In the genomic region with DNA sequence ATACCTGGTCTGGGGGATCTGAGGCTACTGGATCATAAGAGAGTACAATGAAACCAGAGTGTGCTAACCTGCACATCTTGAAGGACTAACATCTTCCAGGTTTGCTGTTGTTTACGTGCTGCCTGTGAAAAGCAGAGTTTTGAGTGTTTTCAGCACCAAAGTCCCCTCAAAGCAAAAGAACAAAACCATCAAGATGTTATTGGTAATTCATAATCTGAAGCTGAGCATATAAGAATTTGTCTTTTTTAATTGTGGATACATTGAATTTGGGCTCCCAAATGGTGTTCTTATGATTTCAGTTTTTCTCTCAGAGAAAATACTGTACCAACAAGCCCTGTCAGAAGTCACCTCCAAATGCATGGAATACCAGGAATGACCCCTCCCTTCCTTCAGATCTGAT, we compare ENCODE assay signal across 10 cellular contexts.
DNase-seq lines count a peak whose midpoint lies in the region; ATAC-seq, FAIRE-seq and TF ChIP-seq lines count a peak whose summit lies in the region.
"Had no signal": no experiment of that assay in that cellular context is flagged by ENCODE, and none has a peak within 500 bp of the region (broad histone marks: within the 10 kb centered on the region; RNA-seq: fewer than 3 reads in every experiment).

No MANE protein-coding gene starts in this region.

- H3K4me1 Mint-ChIP-seq in CD8-positive, alpha-beta memory T cell = peaks cover 76 to 98% (median 90%) of the 10 kb centered on the region in 3 donors
- H3K4me1 Mint-ChIP-seq in central memory CD8-positive, alpha-beta T cell = peaks cover 76% of the 10 kb centered on the region

- TF ChIP-seq CTCF in pancreas (IDR thresholded peaks at IDR 0.05) = no peak

- WGBS in pancreas, 2 donors = 57 to 62% methylated on average over 1 of the region's 1 CpG

- CTCF ChIA-PET in CD8-positive, alpha-beta memory T cell (lab: Charles Lee) = interaction anchor here (1.4 kb wide), 1 partner anchor 102 kb away, joined by 3 read pairs; no protein-coding TSS in a partner anchor

- no peaks in the 10 kb centered on the region for H3K27me3 ChIP-seq in CD8-positive, alpha-beta memory T cell (ENCODE audit: insufficient read depth, low read length, poor library complexity, severe bottlenecking)
- H3K27me3 ChIP-seq in pancreas = no peaks in the 10 kb centered on the region
- H3K27me3 ChIP-seq: heart right ventricle had no signal

- no peaks in the 10 kb centered on the region for H3K27me3 Mint-ChIP-seq in CD8-positive, alpha-beta memory T cell
- no peaks in the 10 kb centered on the region for H3K27me3 Mint-ChIP-seq in central memory CD8-positive, alpha-beta T cell

- peak overlapping the region; percentile 44 for H3K4me3 ChIP-seq in CD8-positive, alpha-beta memory T cell (ENCODE audit: low read length)
- peak overlapping the region in 2 of 4 donors; percentile 16 to 26 for H3K4me3 ChIP-seq in pancreas

- no peak for FAIRE-seq in pancreas (lab: Jason Lieb, UNC)
- FAIRE-seq: urothelium cell line had no signal

- peak overlapping the region; percentile 96 to 100 (median 98) for H3K27ac Mint-ChIP-seq in CD8-positive, alpha-beta memory T cell
- peak overlapping the region; percentile 94 for H3K27ac Mint-ChIP-seq in central memory CD8-positive, alpha-beta T cell (ENCODE audit: low read depth)

- H3K4me3 Mint-ChIP-seq in CD8-positive, alpha-beta memory T cell = peak overlapping the region; percentile 89 to 96 (median 91)
- H3K4me3 Mint-ChIP-seq in central memory CD8-positive, alpha-beta T cell = peak overlapping the region; percentile 81

- POLR2A ChIA-PET in CD8-positive, alpha-beta memory T cell (lab: Charles Lee) = interaction anchor here (1.2 kb wide), 1 partner anchor 98 kb away, joined by 4 read pairs; no protein-coding TSS in a partner anchor

- H3K36me3 ChIP-seq in CD8-positive, alpha-beta memory T cell (ENCODE audit: insufficient read depth, low read length) = no peaks in the 10 kb centered on the region
- no peaks in the 10 kb centered on the region for H3K36me3 ChIP-seq in pancreas
- H3K36me3 ChIP-seq: heart right ventricle had no signal

- H3K4me1 ChIP-seq in CD8-positive, alpha-beta memory T cell (ENCODE audit: insufficient read depth, low read length) = peaks cover 73% of the 10 kb centered on the region
- H3K4me1 ChIP-seq in pancreas = peaks cover 24 to 34% (median 33%) of the 10 kb centered on the region in 3 donors

- no peaks in the 10 kb centered on the region for H3K9me3 Mint-ChIP-seq in CD8-positive, alpha-beta memory T cell
- peaks cover 5% of the 10 kb centered on the region for H3K9me3 Mint-ChIP-seq in central memory CD8-positive, alpha-beta T cell

- DNase-seq in CD8-positive, alpha-beta memory T cell = no peak
- DNase-seq in central memory CD8-positive, alpha-beta T cell (ENCODE audit: low spot score in 2 of 2) = no peak
- no peak for DNase-seq in pancreas
- DNase-seq in NCI-H524 (lab: John Stamatoyannopoulos, UW) = no peak
- no peak for DNase-seq in NCI-H526 (lab: John Stamatoyannopoulos, UW)

- H3K27ac ChIP-seq in CD8-positive, alpha-beta memory T cell (ENCODE audit: low read depth, low read length) = peak overlapping the region; percentile 36
- peak overlapping the region in 3 of 4 donors; percentile 28 to 77 (median 76) for H3K27ac ChIP-seq in pancreas

- peaks cover 0 to 13% (median 1%) of the 10 kb centered on the region in 3 donors for H3K36me3 Mint-ChIP-seq in CD8-positive, alpha-beta memory T cell
- peaks cover 6% of the 10 kb centered on the region for H3K36me3 Mint-ChIP-seq in central memory CD8-positive, alpha-beta T cell (ENCODE audit: insufficient read depth)

- H3K9me3 ChIP-seq in CD8-positive, alpha-beta memory T cell (ENCODE audit: low read length) = no peaks in the 10 kb centered on the region
- H3K9me3 ChIP-seq in pancreas = no peaks in the 10 kb centered on the region
- H3K9me3 ChIP-seq: heart right ventricle had no signal

- intact Hi-C loops in pancreas (cut with DNase I) = no loop called here

- peak; percentile 1 for ATAC-seq in HG03469 (IDR thresholded peaks at IDR 0.05; ENCODE audit: unreplicated experiment)
- ATAC-seq in central memory CD8-positive, alpha-beta T cell (replicated peaks; ENCODE audit: extremely low read depth, poor library complexity, severe bottlenecking) = no peak
- peak in 1 of 4 donors; percentile 6 for ATAC-seq in pancreas
- no peak for ATAC-seq in GM21528 (IDR thresholded peaks at IDR 0.05; ENCODE audit: low FRiP score, unreplicated experiment)
- ATAC-seq in HG03521 (IDR thresholded peaks at IDR 0.05; ENCODE audit: unreplicated experiment) = no peak
